ENCODE assay signal across 8 cellular contexts in genomic region chr17:30707724-30708240, GRCh38.
A peak's percentile ranks its signal among the peaks of the same experiment; 100 is the strongest.
DNase-seq lines count a peak whose midpoint lies in the region; ATAC-seq, FAIRE-seq and TF ChIP-seq lines count a peak whose summit lies in the region.
"Not testable (repeated sequence)": the region's sequence is repeated elsewhere in the genome, so short reads cannot be mapped to it uniquely, and the experiment has no call there.

No MANE protein-coding gene starts in this region.

- CTCF ChIA-PET in CD4-positive, alpha-beta T cell (lab: Charles Lee): not testable (repeated sequence)

- peaks cover 17% of the 10 kb centered on the region for H3K36me3 Mint-ChIP-seq in CD4-positive, alpha-beta T cell (ENCODE audit: low read depth)
- H3K36me3 Mint-ChIP-seq in stimulated activated memory B cell treated with anti-CD40 and anti-IgM and Interleukin-4, amounts not matched to agents 10 μg/mL and 1 μg/mL and 100 μg/mL, for 72 hours: not testable (repeated sequence)

- H3K4me3 ChIP-seq in brain microvascular endothelial cell (ENCODE audit: low read depth, low read length) (peak overlapping the region; percentile 69), mucosa of descending colon (peak overlapping the region; percentile 51)

- not testable (repeated sequence) for H3K9me3 ChIP-seq in CD4-positive, alpha-beta T cell (ENCODE audit: control insufficient read depth, low read length); mucosa of descending colon

- ATAC-seq in CD4-positive, alpha-beta T cell (ENCODE audit: poor library complexity): peak; percentile 21
- ATAC-seq in Right ventricle myocardium superior (ENCODE audit: poor library complexity) (peak; percentile 40), mucosa of descending colon (peak; percentile 48)
- not testable (repeated sequence) for ATAC-seq in stimulated activated memory B cell treated with anti-CD40 and anti-IgM and Interleukin-4, amounts not matched to agents 10 μg/mL and 1 μg/mL and 100 μg/mL, for 72 hours

- not testable (repeated sequence) for H3K27me3 Mint-ChIP-seq in CD4-positive, alpha-beta T cell
- peaks cover 84% of the 10 kb centered on the region for H3K27me3 Mint-ChIP-seq in stimulated activated memory B cell treated with anti-CD40 and anti-IgM and Interleukin-4, amounts not matched to agents 10 μg/mL and 1 μg/mL and 100 μg/mL, for 72 hours

- in situ Hi-C loops in brain microvascular endothelial cell (cut with HindIII; ENCODE audit: low pct_ligation_motif_present, low sequenced_read_pairs): not testable (repeated sequence)

- DNase-seq in CD4-positive, alpha-beta T cell; Right ventricle myocardium superior: not testable (repeated sequence)
- DNase-seq in HCEC 1CT (peak; percentile 23), NCI-H2227 (lab: John Stamatoyannopoulos, UW; ENCODE audit: unreplicated experiment) (peak; percentile 77), brain microvascular endothelial cell (peak; percentile 64), mucosa of descending colon (peak in 2 of 3 donors; percentile 49 to 74)

- peak overlapping the region; percentile 65 for H3K27ac Mint-ChIP-seq in CD4-positive, alpha-beta T cell
- peak overlapping the region; percentile 88 for H3K27ac Mint-ChIP-seq in stimulated activated memory B cell treated with anti-CD40 and anti-IgM and Interleukin-4, amounts not matched to agents 10 μg/mL and 1 μg/mL and 100 μg/mL, for 72 hours

- FAIRE-seq in TTC549 (lab: Jason Lieb, UNC): peak; percentile 37

- H3K27me3 ChIP-seq in CD4-positive, alpha-beta T cell (ENCODE audit: control insufficient read depth, insufficient read depth, low read length); brain microvascular endothelial cell (replicated peaks): not testable (repeated sequence)

- intact Hi-C loops in CD4-positive, alpha-beta T cell (cut with DNase I, micrococcal nuclease); Right ventricle myocardium superior (cut with DNase I); mucosa of descending colon (cut with DNase I, micrococcal nuclease): not testable (repeated sequence)

- peak overlapping the region; percentile 92 for H3K4me3 Mint-ChIP-seq in CD4-positive, alpha-beta T cell
- H3K4me3 Mint-ChIP-seq in stimulated activated memory B cell treated with anti-CD40 and anti-IgM and Interleukin-4, amounts not matched to agents 10 μg/mL and 1 μg/mL and 100 μg/mL, for 72 hours: peak overlapping the region; percentile 89

- H3K9me3 Mint-ChIP-seq in CD4-positive, alpha-beta T cell; stimulated activated memory B cell treated with anti-CD40 and anti-IgM and Interleukin-4, amounts not matched to agents 10 μg/mL and 1 μg/mL and 100 μg/mL, for 72 hours: not testable (repeated sequence)

- H3K36me3 ChIP-seq in brain microvascular endothelial cell (replicated peaks); mucosa of descending colon (ENCODE audit: low read depth): not testable (repeated sequence)

- POLR2A ChIA-PET in CD4-positive, alpha-beta T cell (lab: Charles Lee): interaction anchor here (1.0 kb wide), 1 partner anchor 116 kb away, joined by 3 read pairs; no protein-coding TSS in a partner anchor

- H3K27ac ChIP-seq in CD4-positive, alpha-beta T cell (ENCODE audit: low read depth, low read length): not testable (repeated sequence)
- peak overlapping the region; percentile 59 for H3K27ac ChIP-seq in brain microvascular endothelial cell

- H3K4me1 ChIP-seq in mucosa of descending colon (ENCODE audit: low read depth): not testable (repeated sequence)

- not testable (repeated sequence) for TF ChIP-seq CTCF in CD4-positive, alpha-beta T cell (IDR thresholded peaks at IDR 0.05); brain microvascular endothelial cell (IDR thresholded peaks at IDR 0.05; ENCODE audit: low read depth, low read length, missing control alignments); mucosa of descending colon (IDR thresholded peaks at IDR 0.05)

- H3K4me1 Mint-ChIP-seq in CD4-positive, alpha-beta T cell (ENCODE audit: low read depth): peaks cover 34% of the 10 kb centered on the region
- peaks cover 52% of the 10 kb centered on the region for H3K4me1 Mint-ChIP-seq in stimulated activated memory B cell treated with anti-CD40 and anti-IgM and Interleukin-4, amounts not matched to agents 10 μg/mL and 1 μg/mL and 100 μg/mL, for 72 hours
